1 cellular context compared by ENCODE assay signal in the genomic region with DNA sequence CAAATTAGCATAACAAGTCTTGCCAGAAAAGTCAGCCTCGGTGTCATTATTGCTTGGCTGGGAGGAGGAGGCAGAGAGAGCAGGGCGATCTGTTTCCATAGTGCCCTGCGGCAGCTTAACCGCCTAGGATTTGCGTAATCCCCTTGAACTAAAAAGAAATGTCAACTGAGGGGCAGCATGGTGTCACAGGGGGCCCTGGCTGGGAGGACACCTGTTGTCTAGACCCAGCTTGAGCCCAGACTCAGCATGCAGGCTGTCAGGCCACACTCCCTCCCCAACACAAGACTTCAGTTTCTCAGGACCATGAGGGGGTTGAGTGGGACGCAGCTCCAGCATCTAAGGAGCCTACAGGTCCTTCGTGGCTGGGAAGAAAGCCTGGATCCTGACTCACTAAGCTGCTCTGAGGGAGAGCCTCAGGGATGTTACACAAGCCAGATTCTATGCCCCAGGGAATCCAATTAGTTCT.
TF ChIP-seq lines count a peak whose summit lies in the region.

No MANE protein-coding gene starts in this region.

TF ChIP-seq in H1, 55 proteins besides CTCF, POLR2A, EP300 and RAD21:
- TF ChIP-seq, protein P1, sequence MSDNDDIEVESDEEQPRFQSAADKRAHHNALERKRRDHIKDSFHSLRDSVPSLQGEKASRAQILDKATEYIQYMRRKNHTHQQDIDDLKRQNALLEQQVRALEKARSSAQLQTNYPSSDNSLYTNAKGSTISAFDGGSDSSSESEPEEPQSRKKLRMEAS (IDR thresholded peaks at IDR 0.05), result peak; percentile 34; the same call in 1 of the 2 replicates
- TF ChIP-seq CEBPB (IDR thresholded peaks at IDR 0.05; ENCODE audit: low read depth, low read length) (peak; percentile 84), SUZ12 (IDR thresholded peaks at IDR 0.05; ENCODE audit: low read length) (no peak), POU5F1 (IDR thresholded peaks at IDR 0.05; ENCODE audit: low read depth, low read length) (0 out of 2 replicates have a peak, but pooled peaks have one; percentile 29), SIN3A (conservative IDR thresholded peaks at IDR 0.05 in 1 of 2, IDR thresholded peaks at IDR 0.05 in 1 of 2; ENCODE audit: low read depth in 1 of 2, low read length in 2 of 2) (peak in 1 of 2 experiments; percentile 63; a peak in 2 of 4 replicates), SIRT6 (IDR thresholded peaks at IDR 0.05; ENCODE audit: low read length) (no peak)
